Comparison of ENCODE assay signal across 15 cellular contexts in the genomic region with DNA sequence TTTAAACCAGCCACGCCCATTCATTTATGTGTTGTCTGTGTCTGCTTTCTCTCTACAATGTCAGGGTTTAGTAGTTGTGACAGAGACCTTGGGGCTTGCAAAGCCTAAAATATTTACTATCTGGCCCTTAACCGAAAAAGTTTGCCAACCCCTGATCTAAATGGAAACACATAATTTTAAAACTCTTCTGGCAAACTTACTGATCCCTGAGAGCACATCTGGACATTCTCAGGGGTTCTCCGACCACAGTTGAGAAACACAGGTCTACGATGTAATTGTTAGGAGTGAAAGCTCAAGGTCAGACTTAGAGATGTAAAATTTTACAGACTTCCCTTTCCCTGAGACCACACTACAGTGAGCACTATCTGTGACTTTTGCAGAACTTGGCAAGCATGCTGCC. TPM values are rescaled to one million over a fixed set of nuclear protein-coding genes. Genes with fewer than 3 reads are reported as not detected.
DNase-seq lines count a peak whose midpoint lies in the region; ATAC-seq and TF ChIP-seq lines count a peak whose summit lies in the region.
"Had no signal": no experiment of that assay in that cellular context is flagged by ENCODE, and none has a peak within 500 bp of the region (broad histone marks: within the 10 kb centered on the region; RNA-seq: fewer than 3 reads in every experiment).

No MANE protein-coding gene starts in this region.

- no peak overlapping the region for H2BK5ac ChIP-seq in trophoblast cell (ENCODE audit: low read depth, low read length, poor library complexity)

- H2AFZ ChIP-seq in GM23338 (peak overlapping the region; percentile 61; the same call in 1 of the 2 replicates), SK-N-SH (ENCODE audit: low read depth) (peak overlapping the region; percentile 44), trophoblast cell (ENCODE audit: insufficient read depth, low read length, poor library complexity) (no peak overlapping the region)

- peaks cover 19% of the 10 kb centered on the region; the same call in 1 of the 2 replicates for H3K4me1 ChIP-seq in GM23338 (ENCODE audit: insufficient read depth)
- peaks cover 6 to 17% of the 10 kb centered on the region in 2 experiments; a peak in 2 of 4 replicates for H3K4me1 ChIP-seq in SK-N-SH (ENCODE audit: control insufficient read depth in 1 of 2, insufficient read depth in 2 of 2, low read depth in 1 of 2, low read length in 1 of 2)
- peaks cover 0 to 13% of the 10 kb centered on the region in 2 experiments for H3K4me1 ChIP-seq in trophoblast cell (ENCODE audit: control insufficient read depth in 1 of 2, insufficient read depth in 2 of 2, low read length in 2 of 2)
- peaks cover 0 to 4% (median 0%) of the 10 kb centered on the region in 3 donors for H3K4me1 ChIP-seq in esophagus squamous epithelium

- no peak overlapping the region for H3K14ac ChIP-seq in trophoblast cell (ENCODE audit: low read length)

- no peak for DNase-seq in GM23338 (ENCODE audit: low spot score)
- no peak for DNase-seq in SK-N-SH
- DNase-seq in fibroblast of pulmonary artery (ENCODE audit: low read depth) = peak; percentile 29
- DNase-seq in trophoblast cell = no peak
- no peak for DNase-seq in activated T-cell treated with anti-CD3 and anti-CD28 coated beads, Interleukin-2, amount 50 U/mL, for 4 hours
- no peak for DNase-seq in esophagus squamous epithelium (lab: John Stamatoyannopoulos, UW)
- DNase-seq in cortex of kidney (lab: John Stamatoyannopoulos, UW) = no peak
- DNase-seq in effector CD4-positive, alpha-beta T cell = no peak
- DNase-seq: central memory CD4-positive, alpha-beta T cell; NCI-H1930; NCI-H524 treated with DMSO at 0.1 percent for 48 hours had no signal

- no peaks in the 10 kb centered on the region for H3K79me1 ChIP-seq in trophoblast cell (ENCODE audit: low read length)

- no peak overlapping the region for H3K4ac ChIP-seq in trophoblast cell (ENCODE audit: low read depth, low read length)

- TF ChIP-seq POLR2A in esophagus squamous epithelium (IDR thresholded peaks at IDR 0.05) = no peak

- TF ChIP-seq RAD21 in SK-N-SH (IDR thresholded peaks at IDR 0.05; ENCODE audit: low read length) = no peak

- H4K20me1 ChIP-seq in GM23338 (replicated peaks; ENCODE audit: insufficient read depth) (no peaks in the 10 kb centered on the region), SK-N-SH (ENCODE audit: insufficient read depth) (no peaks in the 10 kb centered on the region)

- peak in 1 of 2 experiments; percentile 28; a peak in 1 of 4 replicates for TF ChIP-seq EP300 in SK-N-SH (IDR thresholded peaks at IDR 0.05; ENCODE audit: borderline replicate concordance in 1 of 2, low read depth in 1 of 2, low read length in 1 of 2)

- H3K27ac ChIP-seq in GM23338 (ENCODE audit: low read depth) (peak overlapping the region; percentile 47), SK-N-SH (ENCODE audit: low read depth in 2 of 2, low read length in 1 of 2) (peak overlapping the region in 1 of 2 experiments; percentile 87; a peak in 3 of 4 replicates), trophoblast cell (ENCODE audit: low read depth, low read length) (peak overlapping the region; percentile 1), esophagus squamous epithelium (peak overlapping the region in 1 of 4 donors; percentile 10)

- no peak overlapping the region for H3K9ac ChIP-seq in SK-N-SH
- H3K9ac ChIP-seq in trophoblast cell (ENCODE audit: low read length) = no peak overlapping the region

- intact Hi-C loops in esophagus squamous epithelium (cut with DNase I) = no loop called here

- H3K36me3 ChIP-seq in GM23338 (ENCODE audit: insufficient read depth) (no peaks in the 10 kb centered on the region), SK-N-SH (replicated peaks in 1 of 2; ENCODE audit: control insufficient read depth in 1 of 2, insufficient read depth in 2 of 2, low read length in 1 of 2) (no peaks in the 10 kb centered on the region), trophoblast cell (ENCODE audit: control insufficient read depth in 1 of 2, insufficient read depth in 2 of 2, low read length in 2 of 2) (peaks cover 5 to 10% of the 10 kb centered on the region in 2 experiments), esophagus squamous epithelium (peaks cover 0 to 14% (median 0%) of the 10 kb centered on the region in 3 donors)

- H3K4me3 Mint-ChIP-seq in GM23338 = no peak overlapping the region
- H3K4me3 Mint-ChIP-seq in activated T-cell treated with anti-CD3 and anti-CD28 coated beads, Interleukin-2, amount 50 U/mL, for 4 hours = no peak overlapping the region
- H3K4me3 Mint-ChIP-seq: activated naive CD4-positive, alpha-beta T cell treated with anti-CD3 and anti-CD28 coated beads, Interleukin-2, amount 50 U/mL, for 24 hours had no signal

- no peak overlapping the region for H3K4me3 ChIP-seq in GM23338
- no peak overlapping the region for H3K4me3 ChIP-seq in SK-N-SH (ENCODE audit: low read depth in 2 of 2, low read length in 1 of 2)
- H3K4me3 ChIP-seq in fibroblast of pulmonary artery (replicated peaks; ENCODE audit: low read depth, low read length) = no peak overlapping the region
- no peak overlapping the region for H3K4me3 ChIP-seq in trophoblast cell (ENCODE audit: low read depth, low read length)
- no peak overlapping the region for H3K4me3 ChIP-seq in esophagus squamous epithelium
- H3K4me3 ChIP-seq: testis had no signal

- H3K9me3 Mint-ChIP-seq in GM23338 = peaks cover 2% of the 10 kb centered on the region; the same call in 2 of the 3 replicates
- peaks cover 4% of the 10 kb centered on the region for H3K9me3 Mint-ChIP-seq in activated T-cell treated with anti-CD3 and anti-CD28 coated beads, Interleukin-2, amount 50 U/mL, for 4 hours
- H3K9me3 Mint-ChIP-seq: activated naive CD4-positive, alpha-beta T cell treated with anti-CD3 and anti-CD28 coated beads, Interleukin-2, amount 50 U/mL, for 24 hours had no signal

- no peak overlapping the region for H3K18ac ChIP-seq in trophoblast cell (ENCODE audit: low read length)

- POLR2A ChIA-PET in SK-N-SH (lab: Yijun Ruan, JAX) = no interaction called here

- H3K27ac Mint-ChIP-seq in GM23338 = peak overlapping the region; percentile 20; the same call in 1 of the 2 replicates
- H3K27ac Mint-ChIP-seq: activated naive CD4-positive, alpha-beta T cell treated with anti-CD3 and anti-CD28 coated beads, Interleukin-2, amount 50 U/mL, for 24 hours had no signal

- H3K4me2 ChIP-seq in GM23338 (no peak overlapping the region), SK-N-SH (no peak overlapping the region), trophoblast cell (ENCODE audit: low read length) (no peak overlapping the region)

- H3K79me2 ChIP-seq in GM23338 (replicated peaks; ENCODE audit: insufficient read depth) = no peaks in the 10 kb centered on the region
- H3K79me2 ChIP-seq in SK-N-SH (ENCODE audit: insufficient read depth) = no peaks in the 10 kb centered on the region
- H3K79me2 ChIP-seq in trophoblast cell (ENCODE audit: control insufficient read depth, insufficient read depth, low read length, poor library complexity) = peaks cover 2% of the 10 kb centered on the region

- TF ChIP-seq CTCF in GM23338 (conservative IDR thresholded peaks at IDR 0.05; ENCODE audit: low read depth in 2 of 2) (no peak), SK-N-SH (IDR thresholded peaks at IDR 0.05) (no peak), fibroblast of pulmonary artery (IDR thresholded peaks at IDR 0.05; ENCODE audit: low read length, missing control alignments) (no peak), esophagus squamous epithelium (IDR thresholded peaks at IDR 0.05) (no peak)

- H3K9me2 ChIP-seq in GM23338 (ENCODE audit: insufficient read depth) (no peaks in the 10 kb centered on the region), SK-N-SH (no peaks in the 10 kb centered on the region)

- H3K9me3 ChIP-seq in SK-N-SH (no peaks in the 10 kb centered on the region), trophoblast cell (ENCODE audit: insufficient read depth, low read depth, low read length) (no peaks in the 10 kb centered on the region), esophagus squamous epithelium (no peaks in the 10 kb centered on the region)
- H3K9me3 ChIP-seq: testis had no signal

- H4K8ac ChIP-seq in trophoblast cell (ENCODE audit: low read depth, low read length) = no peak overlapping the region

- H2BK120ac ChIP-seq in trophoblast cell (ENCODE audit: insufficient read depth, low read length, poor library complexity) = no peak overlapping the region

- H3K23ac ChIP-seq in trophoblast cell (ENCODE audit: low read length) = no peak overlapping the region

- H4K91ac ChIP-seq in trophoblast cell (ENCODE audit: low read depth, low read length) = no peak overlapping the region

- peaks cover 14% of the 10 kb centered on the region for H3K36me3 Mint-ChIP-seq in GM23338 (ENCODE audit: low read depth)
- H3K36me3 Mint-ChIP-seq in activated T-cell treated with anti-CD3 and anti-CD28 coated beads, Interleukin-2, amount 50 U/mL, for 4 hours (ENCODE audit: insufficient read depth) = peaks cover 7% of the 10 kb centered on the region
- H3K36me3 Mint-ChIP-seq: activated naive CD4-positive, alpha-beta T cell treated with anti-CD3 and anti-CD28 coated beads, Interleukin-2, amount 50 U/mL, for 24 hours had no signal

- H3K27me3 ChIP-seq in GM23338 (ENCODE audit: insufficient read depth) (no peaks in the 10 kb centered on the region), SK-N-SH (ENCODE audit: insufficient read depth) (no peaks in the 10 kb centered on the region), trophoblast cell (ENCODE audit: insufficient read depth, low read length) (no peaks in the 10 kb centered on the region), esophagus squamous epithelium (no peaks in the 10 kb centered on the region)
- H3K27me3 ChIP-seq: testis had no signal

- no peaks in the 10 kb centered on the region for H3F3A ChIP-seq in GM23338 (replicated peaks; ENCODE audit: low read depth)
- H3F3A ChIP-seq in SK-N-SH (replicated peaks; ENCODE audit: insufficient read depth) = no peaks in the 10 kb centered on the region

- H2AK5ac ChIP-seq in trophoblast cell (ENCODE audit: low read length) = no peak overlapping the region

- peaks cover 25% of the 10 kb centered on the region for H3K4me1 Mint-ChIP-seq in GM23338
- no peaks in the 10 kb centered on the region for H3K4me1 Mint-ChIP-seq in activated T-cell treated with anti-CD3 and anti-CD28 coated beads, Interleukin-2, amount 50 U/mL, for 4 hours (ENCODE audit: low read depth)
- H3K4me1 Mint-ChIP-seq: activated naive CD4-positive, alpha-beta T cell treated with anti-CD3 and anti-CD28 coated beads, Interleukin-2, amount 50 U/mL, for 24 hours had no signal

- CTCF ChIA-PET in SK-N-SH (lab: Yijun Ruan, JAX) = interaction anchor here (1.1 kb wide), 1 partner anchor 22 kb away, joined by 4 read pairs; no protein-coding TSS in a partner anchor

- no peak overlapping the region for H2BK12ac ChIP-seq in trophoblast cell (ENCODE audit: low read length)

- peaks cover 5% of the 10 kb centered on the region for H3K27me3 Mint-ChIP-seq in GM23338 (ENCODE audit: insufficient read depth, low read depth, poor library complexity)
- no peaks in the 10 kb centered on the region for H3K27me3 Mint-ChIP-seq in activated T-cell treated with anti-CD3 and anti-CD28 coated beads, Interleukin-2, amount 50 U/mL, for 4 hours (ENCODE audit: low read depth)
- H3K27me3 Mint-ChIP-seq: activated naive CD4-positive, alpha-beta T cell treated with anti-CD3 and anti-CD28 coated beads, Interleukin-2, amount 50 U/mL, for 24 hours had no signal

- 44% methylated on average over 4 of the region's 4 CpGs for WGBS in SK-N-SH (ENCODE audit: low lambda C conversion rate)
- WGBS in trophoblast cell (ENCODE audit: extremely low coverage, insufficient coverage, insufficient read length) = no CpG with 5 or more reads among the region's 4 CpGs
- WGBS in esophagus squamous epithelium, 2 donors = 69 to 80% methylated on average over 4 of the region's 4 CpGs

- H4K12ac ChIP-seq in trophoblast cell (ENCODE audit: low read depth, low read length) = no peak overlapping the region

- ATAC-seq in GM23338 = no peak
- no peak for ATAC-seq in activated T-cell treated with anti-CD3 and anti-CD28 coated beads, Interleukin-2, amount 50 U/mL, for 4 hours
- ATAC-seq: activated CD4-positive, CD25-positive, alpha-beta regulatory T cell treated with anti-CD3 and anti-CD28 coated beads, Interleukin-2, amount 50 U/mL, for 24 hours; Panc1 had no signal

RNA-seq across cellular contexts. Expression of gene TMTC2, which starts 21.4 kb away (rescaled TPM):
- total RNA-seq in GM23338 (2014; rRNA removed; shearing (Covaris generic)) = 6.5 and 7.8 TPM in 2 replicates
- polyA plus RNA-seq in GM23338 (2016; fragmentation: Nextera tagmentation; extraction: Ambion mirVana) (0.57 and 0.83 TPM in 2 replicates), SK-N-SH (2012; rRNA removed) (4.1 and 6.0 TPM in 2 replicates)
- polyA plus RNA-seq in SK-N-SH (2012; cell fraction: cytosol; rRNA removed) = 5.4 TPM in 2 replicates
- 11.8 and 12.4 TPM in 2 replicates for polyA plus RNA-seq in SK-N-SH (2012; cell fraction: nucleus; rRNA removed)
- 36.7 and 39.0 TPM in 2 replicates for polyA plus RNA-seq in trophoblast cell (2013)
- 1 to 10 TPM in 2 of 3 donors, under 1 TPM in 1; 0.94 to 1.4 (median 1.0) TPM for total RNA-seq in activated T-cell treated with anti-CD3 and anti-CD28 coated beads, Interleukin-2, amount 50 U/mL, for 4 hours
- total RNA-seq in esophagus squamous epithelium = 10 to 100 TPM; 18.3 to 27.0 (median 21.8) TPM
